Comparison of ENCODE assay signal across 8 cellular contexts in genomic region chr5:131262953-131263541, GRCh38. TPM values are rescaled to one million over a fixed set of nuclear protein-coding genes. Genes with fewer than 3 reads are reported as not detected.
DNase-seq lines count a peak whose midpoint lies in the region; ATAC-seq and TF ChIP-seq lines count a peak whose summit lies in the region.

No MANE protein-coding gene starts in this region.

- H4K12ac ChIP-seq in trophoblast cell (ENCODE audit: low read depth, low read length) = no peak overlapping the region

- no peak overlapping the region for H3K18ac ChIP-seq in trophoblast cell (ENCODE audit: low read length)

- no peak overlapping the region for H3K14ac ChIP-seq in trophoblast cell (ENCODE audit: low read length)

- no peak overlapping the region for H2AK5ac ChIP-seq in trophoblast cell (ENCODE audit: low read length)

- peak overlapping the region; percentile 65 for H3K4me2 ChIP-seq in trophoblast cell (ENCODE audit: low read length)

- H3K4ac ChIP-seq in trophoblast cell (ENCODE audit: low read depth, low read length) = no peak overlapping the region

- no peak overlapping the region for H2BK5ac ChIP-seq in trophoblast cell (ENCODE audit: low read depth, low read length, poor library complexity)

- H3K9me3 ChIP-seq in esophagus squamous epithelium (no peaks in the 10 kb centered on the region), trophoblast cell (ENCODE audit: insufficient read depth, low read depth, low read length) (no peaks in the 10 kb centered on the region)

- 15 to 17% methylated on average over 10 of the region's 10 CpGs for WGBS in esophagus squamous epithelium, 2 donors
- WGBS in trophoblast cell (ENCODE audit: extremely low coverage, insufficient coverage, insufficient read length) = no CpG with 5 or more reads among the region's 10 CpGs

- peak; percentile 20 for ATAC-seq in GM18858 (IDR thresholded peaks at IDR 0.05; ENCODE audit: unreplicated experiment)
- peak; percentile 0 for ATAC-seq in HG03103 (IDR thresholded peaks at IDR 0.05; ENCODE audit: low read depth, unreplicated experiment)
- ATAC-seq in SK-N-SH treated with all-trans-retinoic acid at 6 μM for 48 hours = peak; percentile 9

- no peak overlapping the region for H4K91ac ChIP-seq in trophoblast cell (ENCODE audit: low read depth, low read length)

- H2BK120ac ChIP-seq in trophoblast cell (ENCODE audit: insufficient read depth, low read length, poor library complexity) = no peak overlapping the region

- no peak overlapping the region for H2AFZ ChIP-seq in trophoblast cell (ENCODE audit: insufficient read depth, low read length, poor library complexity)

- H3K27me3 ChIP-seq in esophagus squamous epithelium (no peaks in the 10 kb centered on the region), trophoblast cell (ENCODE audit: insufficient read depth, low read length) (no peaks in the 10 kb centered on the region)

- intact Hi-C loops in esophagus squamous epithelium (cut with DNase I) = no loop called here

- H3K79me2 ChIP-seq in trophoblast cell (ENCODE audit: control insufficient read depth, insufficient read depth, low read length, poor library complexity) = peaks cover 7% of the 10 kb centered on the region

- H3K4me1 ChIP-seq in esophagus squamous epithelium (peaks cover 0 to 61% (median 20%) of the 10 kb centered on the region in 3 donors), trophoblast cell (ENCODE audit: control insufficient read depth in 1 of 2, insufficient read depth in 2 of 2, low read length in 2 of 2) (peaks cover 2% of the 10 kb centered on the region in 2 experiments)

- H4K8ac ChIP-seq in trophoblast cell (ENCODE audit: low read depth, low read length) = no peak overlapping the region

- DNase-seq in AG10803 (ENCODE audit: low read depth) (no peak), esophagus squamous epithelium (lab: John Stamatoyannopoulos, UW) (no peak), trophoblast cell (peak in 1 of 2 donors; percentile 51), HK-2 (ENCODE audit: unreplicated experiment) (no peak), activated gamma-delta T cell (lab: John Stamatoyannopoulos, UW) (no peak)

- H3K79me1 ChIP-seq in trophoblast cell (ENCODE audit: low read length) = peaks cover 5% of the 10 kb centered on the region

- TF ChIP-seq CTCF in AG10803 (conservative IDR thresholded peaks at IDR 0.05; ENCODE audit: low read length) (no peak), esophagus squamous epithelium (IDR thresholded peaks at IDR 0.05) (no peak)

- H3K27ac ChIP-seq in esophagus squamous epithelium (peak overlapping the region; percentile 92 to 96 (median 94)), trophoblast cell (ENCODE audit: low read depth, low read length) (no peak overlapping the region)

- no peak overlapping the region for H2BK12ac ChIP-seq in trophoblast cell (ENCODE audit: low read length)

- H3K23ac ChIP-seq in trophoblast cell (ENCODE audit: low read length) = no peak overlapping the region

- H3K4me3 ChIP-seq in AG10803 (ENCODE audit: low read length) = peak overlapping the region; percentile 81
- H3K4me3 ChIP-seq in esophagus squamous epithelium = peak overlapping the region; percentile 88 to 98 (median 90)
- H3K4me3 ChIP-seq in trophoblast cell (ENCODE audit: low read depth, low read length) = peak overlapping the region; percentile 91

- H3K36me3 ChIP-seq in esophagus squamous epithelium = no peaks in the 10 kb centered on the region
- H3K36me3 ChIP-seq in trophoblast cell (ENCODE audit: control insufficient read depth in 1 of 2, insufficient read depth in 2 of 2, low read length in 2 of 2) = peaks cover 0 to 2% of the 10 kb centered on the region in 2 experiments

- TF ChIP-seq POLR2A in esophagus squamous epithelium (IDR thresholded peaks at IDR 0.05) = no peak

- H3K9ac ChIP-seq in trophoblast cell (ENCODE audit: low read length) = no peak overlapping the region

TF ChIP-seq in SK-N-SH treated with all-trans-retinoic acid at 6 μM for 48 hours, 23 proteins besides CTCF, POLR2A, EP300 and RAD21:
- no peak for TF ChIP-seq CSDC2 (CRISPR knock-in tag; IDR thresholded peaks at IDR 0.05)
- TF ChIP-seq CSRNP3 (CRISPR knock-in tag; IDR thresholded peaks at IDR 0.05) = no peak
- no peak for TF ChIP-seq GLIS3 (CRISPR knock-in tag; IDR thresholded peaks at IDR 0.05)
- no peak for TF ChIP-seq ARNTL (CRISPR knock-in tag; IDR thresholded peaks at IDR 0.05; ENCODE audit: borderline replicate concordance, low read depth)
- TF ChIP-seq ZFP30 (CRISPR knock-in tag; IDR thresholded peaks at IDR 0.05) = no peak
- no peak for TF ChIP-seq BACH2 (CRISPR knock-in tag; IDR thresholded peaks at IDR 0.05; ENCODE audit: borderline replicate concordance)
- no peak for TF ChIP-seq ZC3H10 (CRISPR knock-in tag; IDR thresholded peaks at IDR 0.05)
- no peak for TF ChIP-seq CREB5 (CRISPR knock-in tag; IDR thresholded peaks at IDR 0.05; ENCODE audit: low read depth)
- no peak for TF ChIP-seq ZNF70 (CRISPR knock-in tag; IDR thresholded peaks at IDR 0.05)
- no peak for TF ChIP-seq TOX (CRISPR knock-in tag; IDR thresholded peaks at IDR 0.05; ENCODE audit: borderline replicate concordance)
- TF ChIP-seq ZNF565 (CRISPR knock-in tag; conservative IDR thresholded peaks at IDR 0.05; ENCODE audit: low read depth) = no peak
- TF ChIP-seq SNAI2 (CRISPR knock-in tag; IDR thresholded peaks at IDR 0.05) = no peak
- TF ChIP-seq TCF4 (CRISPR knock-in tag; IDR thresholded peaks at IDR 0.05; ENCODE audit: borderline replicate concordance) = no peak
- TF ChIP-seq, protein P1, sequence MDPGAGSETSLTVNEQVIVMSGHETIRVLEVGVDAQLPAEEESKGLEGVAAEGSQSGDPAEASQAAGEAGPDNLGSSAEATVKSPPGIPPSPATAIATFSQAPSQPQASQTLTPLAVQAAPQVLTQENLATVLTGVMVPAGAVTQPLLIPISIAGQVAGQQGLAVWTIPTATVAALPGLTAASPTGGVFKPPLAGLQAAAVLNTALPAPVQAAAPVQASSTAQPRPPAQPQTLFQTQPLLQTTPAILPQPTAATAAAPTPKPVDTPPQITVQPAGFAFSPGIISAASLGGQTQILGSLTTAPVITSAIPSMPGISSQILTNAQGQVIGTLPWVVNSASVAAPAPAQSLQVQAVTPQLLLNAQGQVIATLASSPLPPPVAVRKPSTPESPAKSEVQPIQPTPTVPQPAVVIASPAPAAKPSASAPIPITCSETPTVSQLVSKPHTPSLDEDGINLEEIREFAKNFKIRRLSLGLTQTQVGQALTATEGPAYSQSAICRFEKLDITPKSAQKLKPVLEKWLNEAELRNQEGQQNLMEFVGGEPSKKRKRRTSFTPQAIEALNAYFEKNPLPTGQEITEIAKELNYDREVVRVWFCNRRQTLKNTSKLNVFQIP (CRISPR knock-in tag; IDR thresholded peaks at IDR 0.05; ENCODE audit: borderline replicate concordance, low read depth) = no peak
- TF ChIP-seq ZFP3 (CRISPR knock-in tag; IDR thresholded peaks at IDR 0.05) = no peak
- TF ChIP-seq ISL1 (CRISPR knock-in tag; IDR thresholded peaks at IDR 0.05) = no peak
- no peak for TF ChIP-seq OSR1 (CRISPR knock-in tag; IDR thresholded peaks at IDR 0.05)
- TF ChIP-seq RARB (CRISPR knock-in tag; IDR thresholded peaks at IDR 0.05) = no peak
- no peak for TF ChIP-seq ZNF8 (CRISPR knock-in tag; IDR thresholded peaks at IDR 0.05)

RNA-seq across cellular contexts. Expression of gene CDC42SE2, which starts 0.8 kb away (rescaled TPM):
- 10 to 100 TPM; 10.4 to 28.4 (median 22.1) TPM for total RNA-seq in esophagus squamous epithelium
- polyA plus RNA-seq in trophoblast cell (2013) = 15.6 and 16.5 TPM in 2 replicates
